ENCODE assay signal across 8 cellular contexts in genomic region chr15:90818251-90819210, GRCh38. TPM values are rescaled to one million over a fixed set of nuclear protein-coding genes. Genes with fewer than 3 reads are reported as not detected.
DNase-seq lines count a peak whose midpoint lies in the region; ATAC-seq, FAIRE-seq and TF ChIP-seq lines count a peak whose summit lies in the region.

No MANE protein-coding gene starts in this region.

- no peak overlapping the region for H3K9ac ChIP-seq in keratinocyte (ENCODE audit: control insufficient read depth, extremely low read depth, insufficient read depth, low read length)

- FAIRE-seq in keratinocyte (lab: Jason Lieb, UNC) = no peak

- H3K4me1 Mint-ChIP-seq in WTC11 = peaks cover 35% of the 10 kb centered on the region

- no peak for TF ChIP-seq POLR2A in NB4 (IDR thresholded peaks at IDR 0.05; ENCODE audit: extremely low read depth, insufficient read length)

- no peaks in the 10 kb centered on the region for H3K9me3 Mint-ChIP-seq in WTC11

- H3K9me1 ChIP-seq in keratinocyte (ENCODE audit: control insufficient read depth, extremely low read depth, insufficient read depth, low read length) = no peaks in the 10 kb centered on the region

- H3K27ac ChIP-seq in keratinocyte (ENCODE audit: control insufficient read depth, insufficient read depth, low read length) = no peak overlapping the region

- H3K4me1 ChIP-seq in keratinocyte (ENCODE audit: control insufficient read depth, extremely low read depth, insufficient read depth, low read length) = no peaks in the 10 kb centered on the region

- no peaks in the 10 kb centered on the region for H4K20me1 ChIP-seq in keratinocyte (ENCODE audit: control insufficient read depth, extremely low read depth, insufficient read depth, low read length)

- H3K4me3 Mint-ChIP-seq in WTC11 = no peak overlapping the region

- ATAC-seq in WTC11 (peak; percentile 75), HG02870 (IDR thresholded peaks at IDR 0.05; ENCODE audit: unreplicated experiment) (no peak)

- CTCF ChIA-PET in WTC11 (lab: Charles Lee) = interaction anchor here (0.7 to 3.6 kb wide), 19 partner anchors 9 to 525 kb away, joined by 3 to 51 read pairs (median 7); partner anchors contain the start of genes FES, HDDC3, MAN2A2 and UNC45A

- no peak overlapping the region for H2AFZ ChIP-seq in keratinocyte (ENCODE audit: control insufficient read depth, low read length)

- H3K4me3 ChIP-seq in NB4 (ENCODE audit: low read depth, low read length) (peak overlapping the region; percentile 32), keratinocyte (ENCODE audit: control insufficient read depth in 2 of 3, extremely low read depth in 1 of 3, insufficient read depth in 2 of 3, low read depth in 1 of 3, low read length in 3 of 3) (no peak overlapping the region)

- no peaks in the 10 kb centered on the region for H3K36me3 ChIP-seq in keratinocyte (ENCODE audit: control insufficient read depth in 2 of 2, extremely low read depth in 1 of 2, insufficient read depth in 2 of 2, low read length in 2 of 2)

- H3K9me3 ChIP-seq in keratinocyte (ENCODE audit: control insufficient read depth, low read depth, low read length) = no peaks in the 10 kb centered on the region

- in situ Hi-C loops in G401 (cut with HindIII; ENCODE audit: low sequenced_read_pairs) = no loop called here

- POLR2A ChIA-PET in WTC11 (lab: Charles Lee) = interaction anchor here (1.0 kb wide), 1 partner anchor 10 kb away, joined by 3 read pairs; no protein-coding TSS in a partner anchor

- peaks cover 9% of the 10 kb centered on the region for H3K36me3 Mint-ChIP-seq in WTC11

- peak; percentile 60 for DNase-seq in activated CD4-positive, alpha-beta T cell treated with anti-CD3 and anti-CD28 coated beads for 48 hours
- DNase-seq in activated CD4-positive, alpha-beta T cell treated with anti-CD3 and anti-CD28 coated beads, Interleukin-2, amount 50 U/mL, for 4 hours = no peak
- DNase-seq in NB4 (ENCODE audit: low read depth) (peak; percentile 99), WTC11 (ENCODE audit: low spot score) (peak; percentile 50), keratinocyte (ENCODE audit: low read depth, low spot score) (no peak), NCI-H2081 treated with DMSO at 0.1 percent for 48 hours (lab: John Stamatoyannopoulos, UW) (no peak), G401 (ENCODE audit: low spot score) (no peak)

- peak; percentile 77 for TF ChIP-seq CTCF in NB4 (IDR thresholded peaks at IDR 0.05; ENCODE audit: low read depth, low read length)
- no peak for TF ChIP-seq CTCF in WTC11 (IDR thresholded peaks at IDR 0.05)
- TF ChIP-seq CTCF in keratinocyte (optimal IDR thresholded peaks at IDR 0.05 in 1 of 3, IDR thresholded peaks at IDR 0.05 in 1 of 3, conservative IDR thresholded peaks at IDR 0.05 in 1 of 3; ENCODE audit: extremely low read depth in 1 of 3, insufficient read depth in 2 of 3, low read length in 3 of 3) = peak in 2 of 3 experiments; percentile 5 to 15

- H3K27me3 ChIP-seq in keratinocyte (ENCODE audit: control insufficient read depth, extremely low read depth, insufficient read depth, low read length) = no peaks in the 10 kb centered on the region

- H3K27me3 Mint-ChIP-seq in WTC11 (ENCODE audit: low read depth) = no peaks in the 10 kb centered on the region

- peak overlapping the region; percentile 93 for H3K27ac Mint-ChIP-seq in WTC11

- no peaks in the 10 kb centered on the region for H3K79me2 ChIP-seq in keratinocyte (ENCODE audit: control insufficient read depth, insufficient read depth, low read length)

- dilution Hi-C loops in keratinocyte (cut with MboI; ENCODE audit: extremely low pct_ligation_motif_present, low sequenced_read_pairs) = no loop called here

- H3K4me2 ChIP-seq in keratinocyte (ENCODE audit: control insufficient read depth, extremely low read depth, insufficient read depth, low read depth, low read length) = no peak overlapping the region

TF ChIP-seq in WTC11, 78 proteins besides CTCF, POLR2A, EP300 and RAD21:
- TF ChIP-seq ZBTB21 (CRISPR knock-in tag; IDR thresholded peaks at IDR 0.05; ENCODE audit: borderline replicate concordance) (no peak), SP1 (CRISPR knock-in tag; conservative IDR thresholded peaks at IDR 0.05) (no peak), ZNF423 (CRISPR knock-in tag; IDR thresholded peaks at IDR 0.05) (0 out of 2 replicates have a peak, but pooled peaks have one; percentile 22), FOXP1 (CRISPR knock-in tag; IDR thresholded peaks at IDR 0.05; ENCODE audit: borderline replicate concordance) (no peak)
TF ChIP-seq in WTC11: peak in this region for 1.

RNA-seq across cellular contexts. Expression of gene FURIN, which starts 49.9 kb away (rescaled TPM):
- 36.8 to 46.3 TPM (median 38.6 TPM) in 3 replicates for total RNA-seq in WTC11 (2021)
- polyA plus RNA-seq in keratinocyte = 22.8 to 36.5 TPM (median 34.7 TPM) in 3 replicates
- polyA plus RNA-seq in keratinocyte (2011; ENCODE audit: low read depth) = 52.4 TPM
- polyA plus RNA-seq in keratinocyte (2011; cell fraction: cytosol; rRNA removed) = 18.2 and 36.2 TPM in 2 replicates
- 54.7 and 61.8 TPM in 2 replicates for polyA plus RNA-seq in keratinocyte (2011; cell fraction: nucleus; rRNA removed)
- 44.8 and 74.3 TPM in 2 replicates for polyA plus RNA-seq in keratinocyte (2012; ENCODE audit: low replicate concordance)
- polyA minus RNA-seq in keratinocyte = 41.0 to 160 TPM (median 48.8 TPM) in 3 replicates
- 88.1 TPM for polyA minus RNA-seq in keratinocyte (2011; cell fraction: cytosol; rRNA and poly(A)+ RNA removed)
- polyA minus RNA-seq in keratinocyte (2011; cell fraction: nucleus; rRNA and poly(A)+ RNA removed) = 67.9 and 69.1 TPM in 2 replicates
- 21.8 and 28.9 TPM in 2 replicates for total RNA-seq in G401 (2014; rRNA removed; shearing (Covaris generic))

Comparison
In these comparisons a context has a peak if more than half of its experiments do, and no peak if none do; other contexts are left out.
1. DNase-seq: peak in activated CD4-positive, alpha-beta T cell treated with anti-CD3 and anti-CD28 coated beads for 48 hours (single experiment), NB4 (single experiment) and WTC11 (single experiment); none in activated CD4-positive, alpha-beta T cell treated with anti-CD3 and anti-CD28 coated beads, Interleukin-2, amount 50 U/mL, for 4 hours (0 of 2), keratinocyte (single experiment), NCI-H2081 treated with DMSO at 0.1 percent for 48 hours (single experiment) and G401 (single experiment).